Comparison of ENCODE assay signal across 14 cellular contexts in genomic region chr10:71214641-71215160, GRCh38. TPM values are rescaled to one million over a fixed set of nuclear protein-coding genes. Genes with fewer than 3 reads are reported as not detected.
A peak's percentile ranks its signal among the peaks of the same experiment; 100 is the strongest.
DNase-seq lines count a peak whose midpoint lies in the region; ATAC-seq, FAIRE-seq and TF ChIP-seq lines count a peak whose summit lies in the region.
"Had no signal": no experiment of that assay in that cellular context is flagged by ENCODE, and none has a peak within 500 bp of the region (broad histone marks: within the 10 kb centered on the region; RNA-seq: fewer than 3 reads in every experiment).

No MANE protein-coding gene starts in this region.

- H3K27ac Mint-ChIP-seq in T-helper 17 cell: no peak overlapping the region
- no peak overlapping the region for H3K27ac Mint-ChIP-seq in activated naive CD4-positive, alpha-beta T cell treated with anti-CD3 and anti-CD28 coated beads, Interleukin-2, amount 50 U/mL, for 72 hours
- H3K27ac Mint-ChIP-seq: activated T-helper 1 cell treated with anti-CD3 and anti-CD28 coated beads, Interleukin-12 subunit alpha, Interleukin-12 subunit beta, Interleukin-2, Interleukin-4 antibody, amounts not matched to agents 30 ng/mL and 10 ng/mL and 1 ng/mL, durations not matched to agents 14 hours and 24 hours and 36 hours had no signal

- H3K36me3 Mint-ChIP-seq in T-helper 17 cell (ENCODE audit: low read depth): peaks cover 8% of the 10 kb centered on the region
- no peaks in the 10 kb centered on the region for H3K36me3 Mint-ChIP-seq in activated naive CD4-positive, alpha-beta T cell treated with anti-CD3 and anti-CD28 coated beads, Interleukin-2, amount 50 U/mL, for 72 hours

- peaks cover 16% of the 10 kb centered on the region for H3K4me1 Mint-ChIP-seq in T-helper 17 cell

- H3K27ac ChIP-seq in testis: no peak overlapping the region
- H3K27ac ChIP-seq: VCaP had no signal

- no peaks in the 10 kb centered on the region for H3K27me3 ChIP-seq in testis

- H3K36me3 ChIP-seq in testis (ENCODE audit: low read depth, missing control alignments): no peaks in the 10 kb centered on the region

- FAIRE-seq in urothelium cell line (lab: Jason Lieb, UNC): no peak
- FAIRE-seq: GM12892 had no signal

- WGBS in testis, 2 donors: 57 to 84% methylated on average over 6 of the region's 6 CpGs

- ATAC-seq in T-helper 17 cell (no peak), sciatic nerve (no peak)
- no peak for ATAC-seq in activated naive CD4-positive, alpha-beta T cell treated with anti-CD3 and anti-CD28 coated beads, Interleukin-2, amount 50 U/mL, for 72 hours
- ATAC-seq: stimulated activated naive CD8-positive, alpha-beta T cell treated with anti-CD3 and anti-CD28 coated beads, Interleukin-15, Interleukin-2, amounts not matched to agents 100 U/mL and 50 U/mL, for 24 hours had no signal

- no peak overlapping the region for H3K4me3 ChIP-seq in testis

- H3K9me3 ChIP-seq in T-helper 17 cell (ENCODE audit: control insufficient read depth, low read length, poor library complexity, severe bottlenecking): no peaks in the 10 kb centered on the region
- H3K9me3 ChIP-seq in testis: no peaks in the 10 kb centered on the region

- H3K27me3 Mint-ChIP-seq in T-helper 17 cell: peaks cover 56% of the 10 kb centered on the region

- peak overlapping the region; percentile 36 for H3K4me3 Mint-ChIP-seq in T-helper 17 cell
- H3K4me3 Mint-ChIP-seq: activated T-helper 1 cell treated with anti-CD3 and anti-CD28 coated beads, Interleukin-12 subunit alpha, Interleukin-12 subunit beta, Interleukin-2, Interleukin-4 antibody, amounts not matched to agents 30 ng/mL and 10 ng/mL and 1 ng/mL, durations not matched to agents 14 hours and 24 hours and 36 hours had no signal

- in situ Hi-C loops in GM13976 (cut with MboI; ENCODE audit: low sequenced_read_pairs, unreplicated experiment): no loop called here

- peak; percentile 21 for DNase-seq in GM13976 (ENCODE audit: low spot score)
- no peak for DNase-seq in T-helper 17 cell
- peak; percentile 45 for DNase-seq in islet precursor cell
- peak; percentile 49 for DNase-seq in sciatic nerve (ENCODE audit: low spot score)
- no peak for DNase-seq in urothelium cell line (ENCODE audit: low spot score)
- no peak for DNase-seq in activated naive CD4-positive, alpha-beta T cell treated with anti-CD3 and anti-CD28 coated beads, Interleukin-2, amount 50 U/mL, for 72 hours (ENCODE audit: low spot score in 2 of 2)
- DNase-seq in putamen (ENCODE audit: low spot score): no peak
- DNase-seq in testis: no peak
- DNase-seq: KBM-7; NCI-H2171; stimulated activated naive CD8-positive, alpha-beta T cell treated with anti-CD3 and anti-CD28 coated beads, Interleukin-15, Interleukin-2, amounts not matched to agents 100 U/mL and 50 U/mL, for 24 hours had no signal

- H3K9me3 Mint-ChIP-seq in activated naive CD4-positive, alpha-beta T cell treated with anti-CD3 and anti-CD28 coated beads, Interleukin-2, amount 50 U/mL, for 72 hours: no peaks in the 10 kb centered on the region
- H3K9me3 Mint-ChIP-seq: activated T-helper 1 cell treated with anti-CD3 and anti-CD28 coated beads, Interleukin-12 subunit alpha, Interleukin-12 subunit beta, Interleukin-2, Interleukin-4 antibody, amounts not matched to agents 30 ng/mL and 10 ng/mL and 1 ng/mL, durations not matched to agents 14 hours and 24 hours and 36 hours had no signal

- no peak for TF ChIP-seq POLR2A in testis (IDR thresholded peaks at IDR 0.05)

- intact Hi-C loops in sciatic nerve (cut with DNase I): no loop called here
- intact Hi-C loops in testis (cut with DNase I; ENCODE audit: low total_unique reads): loop anchor here (10.0 kb wide), 1 partner anchor 50 kb away; no protein-coding TSS in a partner anchor

- H3K4me1 ChIP-seq in testis: peaks cover 30% of the 10 kb centered on the region

- TF ChIP-seq CTCF in GM13976 (IDR thresholded peaks at IDR 0.05; ENCODE audit: borderline replicate concordance, control extremely low read depth, extremely low read depth, insufficient read depth, missing control alignments) (no peak), testis (IDR thresholded peaks at IDR 0.05) (no peak)

RNA-seq across cellular contexts. Expression of gene UNC5B, which starts 2.3 kb away (rescaled TPM):
- total RNA-seq in T-helper 17 cell: not detected
- total RNA-seq in sciatic nerve: 4.1 TPM
- total RNA-seq in activated naive CD4-positive, alpha-beta T cell treated with anti-CD3 and anti-CD28 coated beads, Interleukin-2, amount 50 U/mL, for 72 hours: not detected
- total RNA-seq in testis: 10 to 100 TPM; 24.4 to 44.4 TPM
- polyA plus RNA-seq in testis (ENCODE audit: insufficient read depth, low read depth, low replicate concordance): 14.8 TPM

Comparison
In these comparisons a context has a peak if more than half of its experiments do, and no peak if none do; other contexts are left out.
1. DNase-seq: peak in GM13976 (single experiment), islet precursor cell (single experiment) and sciatic nerve (single experiment); none in T-helper 17 cell (0 of 3), urothelium cell line (single experiment), activated naive CD4-positive, alpha-beta T cell treated with anti-CD3 and anti-CD28 coated beads, Interleukin-2, amount 50 U/mL, for 72 hours (0 of 2), putamen (single experiment) and testis (single experiment).